ENCODE assay signal across 26 cellular contexts in genomic region chr3:13644341-13645082, GRCh38.
DNase-seq lines count a peak whose midpoint lies in the region; TF ChIP-seq lines count a peak whose summit lies in the region.
"Had no signal": no experiment of that assay in that cellular context is flagged by ENCODE, and none has a peak within 500 bp of the region (broad histone marks: within the 10 kb centered on the region; RNA-seq: fewer than 3 reads in every experiment).

No MANE protein-coding gene starts in this region.

- peak overlapping the region; percentile 37 for H3K9ac ChIP-seq in mesenchymal stem cell (ENCODE audit: low read length)

- H2AFZ ChIP-seq in mesenchymal stem cell (ENCODE audit: low read depth, low read length) = no peak overlapping the region

- no peak overlapping the region for H3K18ac ChIP-seq in mesenchymal stem cell (ENCODE audit: low read depth in 1 of 2, low read length in 2 of 2)

- H3K9me3 ChIP-seq in mesenchymal stem cell (ENCODE audit: control insufficient read depth, low read length) = no peaks in the 10 kb centered on the region
- H3K9me3 ChIP-seq: body of pancreas, colonic mucosa, esophagus muscularis mucosa, heart right ventricle, uterus had no signal

- H3K27ac ChIP-seq in mesenchymal stem cell (ENCODE audit: low read length, poor library complexity, severe bottlenecking) = no peak overlapping the region
- H3K27ac ChIP-seq: body of pancreas, colonic mucosa, esophagus muscularis mucosa, heart right ventricle, uterus, WERI-Rb-1 had no signal

- no peak overlapping the region for H3K27ac Mint-ChIP-seq in activated T-helper 2 cell treated with anti-CD3 and anti-CD28 coated beads, Interferon-gamma antibody, Interleukin-2, Interleukin-4, amounts not matched to agents 10 μg/mL and 5 μg/mL and 100 μg/mL, durations not matched to agents 14 hours and 24 hours and 36 hours
- H3K27ac Mint-ChIP-seq: activated CD4-positive, alpha-beta T cell treated with anti-CD3 and anti-CD28 coated beads, Interleukin-2, amount 10 ng/mL, durations not matched to agents 24 days and 14 days; activated CD8-positive, alpha-beta memory T cell treated with anti-CD3 and anti-CD28 coated beads, Interleukin-2, amount 10 ng/mL, durations not matched to agents 7 days and 5 days; activated naive CD4-positive, alpha-beta T cell treated with anti-CD3 and anti-CD28 coated beads, Interleukin-2, amount 50 U/mL, for 24 hours; activated T-helper 1 cell treated with anti-CD3 and anti-CD28 coated beads, Interleukin-12 subunit alpha, Interleukin-12 subunit beta, Interleukin-2, Interleukin-4 antibody, amounts not matched to agents 30 ng/mL and 10 ng/mL and 1 ng/mL, durations not matched to agents 14 hours and 24 hours and 36 hours; effector memory CD8-positive, alpha-beta T cell had no signal

- intact Hi-C loops in activated T-helper 2 cell treated with anti-CD3 and anti-CD28 coated beads, Interferon-gamma antibody, Interleukin-2, Interleukin-4, amounts not matched to agents 10 μg/mL and 5 μg/mL and 100 μg/mL, durations not matched to agents 14 hours and 24 hours and 36 hours (cut with micrococcal nuclease) = no loop called here

- H2BK120ac ChIP-seq in mesenchymal stem cell (ENCODE audit: low read depth, low read length) = no peak overlapping the region

- peaks cover 9% of the 10 kb centered on the region for H3K4me1 ChIP-seq in mesenchymal stem cell (ENCODE audit: control insufficient read depth, insufficient read depth, low read depth, low read length)

- H3K4me3 Mint-ChIP-seq in activated T-helper 2 cell treated with anti-CD3 and anti-CD28 coated beads, Interferon-gamma antibody, Interleukin-2, Interleukin-4, amounts not matched to agents 10 μg/mL and 5 μg/mL and 100 μg/mL, durations not matched to agents 14 hours and 24 hours and 36 hours (ENCODE audit: low read depth) = no peak overlapping the region
- H3K4me3 Mint-ChIP-seq: activated CD4-positive, alpha-beta T cell treated with anti-CD3 and anti-CD28 coated beads, Interleukin-2, amount 10 ng/mL, durations not matched to agents 24 days and 14 days; activated CD8-positive, alpha-beta memory T cell treated with anti-CD3 and anti-CD28 coated beads, Interleukin-2, amount 10 ng/mL, durations not matched to agents 7 days and 5 days; activated naive CD4-positive, alpha-beta T cell treated with anti-CD3 and anti-CD28 coated beads, Interleukin-2, amount 50 U/mL, for 24 hours; activated T-helper 1 cell treated with anti-CD3 and anti-CD28 coated beads, Interleukin-12 subunit alpha, Interleukin-12 subunit beta, Interleukin-2, Interleukin-4 antibody, amounts not matched to agents 30 ng/mL and 10 ng/mL and 1 ng/mL, durations not matched to agents 14 hours and 24 hours and 36 hours; effector memory CD8-positive, alpha-beta T cell had no signal

- H2BK12ac ChIP-seq in mesenchymal stem cell (ENCODE audit: low read length in 2 of 2) = no peak overlapping the region

- H3K4me2 ChIP-seq in mesenchymal stem cell (ENCODE audit: low read length, poor library complexity, severe bottlenecking) = no peak overlapping the region

- no peak overlapping the region for H3K23ac ChIP-seq in mesenchymal stem cell (ENCODE audit: low read length in 2 of 2)

- H3K36me3 Mint-ChIP-seq in activated T-helper 2 cell treated with anti-CD3 and anti-CD28 coated beads, Interferon-gamma antibody, Interleukin-2, Interleukin-4, amounts not matched to agents 10 μg/mL and 5 μg/mL and 100 μg/mL, durations not matched to agents 14 hours and 24 hours and 36 hours (ENCODE audit: low read depth) = no peaks in the 10 kb centered on the region
- H3K36me3 Mint-ChIP-seq: activated CD8-positive, alpha-beta memory T cell treated with anti-CD3 and anti-CD28 coated beads, Interleukin-2, amount 10 ng/mL, durations not matched to agents 7 days and 5 days; activated naive CD4-positive, alpha-beta T cell treated with anti-CD3 and anti-CD28 coated beads, Interleukin-2, amount 50 U/mL, for 24 hours; naive B cell had no signal

- H3K14ac ChIP-seq in mesenchymal stem cell (ENCODE audit: low read length in 2 of 2) = no peak overlapping the region

- H3K4me3 ChIP-seq in AG10803 (ENCODE audit: low read length) (no peak overlapping the region), choroid plexus epithelial cell (ENCODE audit: low read depth, low read length) (no peak overlapping the region), mesenchymal stem cell (ENCODE audit: insufficient read depth in 1 of 2, low read depth in 1 of 2, low read length in 2 of 2) (no peak overlapping the region)
- H3K4me3 ChIP-seq: body of pancreas, colonic mucosa, esophagus muscularis mucosa, heart right ventricle, uterus had no signal

- TF ChIP-seq CTCF in AG10803 (conservative IDR thresholded peaks at IDR 0.05; ENCODE audit: low read length) = no peak
- no peak for TF ChIP-seq CTCF in choroid plexus epithelial cell (conservative IDR thresholded peaks at IDR 0.05; ENCODE audit: low read depth, low read length)

- peaks cover 0 to 10% of the 10 kb centered on the region in 2 experiments for H3K36me3 ChIP-seq in mesenchymal stem cell (ENCODE audit: control insufficient read depth in 1 of 2, insufficient read depth in 2 of 2, low read depth in 1 of 2, low read length in 2 of 2)
- H3K36me3 ChIP-seq: colonic mucosa, esophagus muscularis mucosa, heart right ventricle, uterus, WERI-Rb-1 had no signal

- no peak overlapping the region for H4K8ac ChIP-seq in mesenchymal stem cell (ENCODE audit: low read length)

- H3K4ac ChIP-seq in mesenchymal stem cell (ENCODE audit: low read depth in 1 of 2, low read length in 2 of 2) = no peak overlapping the region

- H3K27me3 Mint-ChIP-seq in activated T-helper 2 cell treated with anti-CD3 and anti-CD28 coated beads, Interferon-gamma antibody, Interleukin-2, Interleukin-4, amounts not matched to agents 10 μg/mL and 5 μg/mL and 100 μg/mL, durations not matched to agents 14 hours and 24 hours and 36 hours (ENCODE audit: low read depth) = peaks cover 21% of the 10 kb centered on the region

- no peaks in the 10 kb centered on the region for H3K4me1 Mint-ChIP-seq in activated T-helper 2 cell treated with anti-CD3 and anti-CD28 coated beads, Interferon-gamma antibody, Interleukin-2, Interleukin-4, amounts not matched to agents 10 μg/mL and 5 μg/mL and 100 μg/mL, durations not matched to agents 14 hours and 24 hours and 36 hours (ENCODE audit: low read depth)

- no peak overlapping the region for H2AK5ac ChIP-seq in mesenchymal stem cell (ENCODE audit: low read length, severe bottlenecking)

- WGBS in mesenchymal stem cell = 96% methylated on average over 4 of the region's 4 CpGs

- no peak overlapping the region for H2BK5ac ChIP-seq in mesenchymal stem cell (ENCODE audit: low read depth, low read length, poor library complexity, severe bottlenecking)

- H4K91ac ChIP-seq in mesenchymal stem cell (ENCODE audit: low read length) = peak overlapping the region; percentile 32

- DNase-seq in AG10803 (ENCODE audit: low read depth) = peak; percentile 63
- peak; percentile 75 for DNase-seq in M059J (ENCODE audit: low read depth)
- peak; percentile 52 for DNase-seq in choroid plexus epithelial cell (ENCODE audit: low read depth)
- DNase-seq in mesenchymal stem cell = no peak
- DNase-seq in NCI-H2196 treated with DMSO at 0.1 percent for 48 hours (lab: John Stamatoyannopoulos, UW; ENCODE audit: unreplicated experiment) = no peak
- DNase-seq in activated T-helper 2 cell treated with anti-CD3 and anti-CD28 coated beads, Interferon-gamma antibody, Interleukin-2, Interleukin-4, amounts not matched to agents 10 μg/mL and 5 μg/mL and 100 μg/mL, durations not matched to agents 14 hours and 24 hours and 36 hours (ENCODE audit: low spot score) = no peak
- DNase-seq in islet precursor cell = no peak
- no peak for DNase-seq in T1000 (lab: John Stamatoyannopoulos, UW)
- DNase-seq: activated CD4-positive, alpha-beta T cell treated with anti-CD3 and anti-CD28 coated beads, Interleukin-2, amount 10 ng/mL, durations not matched to agents 24 days and 14 days; activated CD8-positive, alpha-beta memory T cell treated with anti-CD3 and anti-CD28 coated beads, Interleukin-2, amount 10 ng/mL, durations not matched to agents 7 days and 5 days; body of pancreas; colonic mucosa; effector memory CD8-positive, alpha-beta T cell; heart right ventricle; left colon; naive B cell; NCI-H1105; NCI-H2029; NCI-H82; nucleus accumbens; substantia nigra; uterus; WERI-Rb-1 had no signal

- no peaks in the 10 kb centered on the region for H3K79me1 ChIP-seq in mesenchymal stem cell (replicated peaks; ENCODE audit: low read length, poor library complexity, severe bottlenecking)

- peaks cover 0 to 27% of the 10 kb centered on the region in 2 experiments for H3K27me3 ChIP-seq in mesenchymal stem cell (ENCODE audit: control insufficient read depth in 1 of 2, insufficient read depth in 1 of 2, low read length in 2 of 2)
- H3K27me3 ChIP-seq: colonic mucosa, uterus had no signal

- H3K9me3 Mint-ChIP-seq in activated T-helper 2 cell treated with anti-CD3 and anti-CD28 coated beads, Interferon-gamma antibody, Interleukin-2, Interleukin-4, amounts not matched to agents 10 μg/mL and 5 μg/mL and 100 μg/mL, durations not matched to agents 14 hours and 24 hours and 36 hours = no peaks in the 10 kb centered on the region
- H3K9me3 Mint-ChIP-seq: activated CD4-positive, alpha-beta T cell treated with anti-CD3 and anti-CD28 coated beads, Interleukin-2, amount 10 ng/mL, durations not matched to agents 24 days and 14 days; activated naive CD4-positive, alpha-beta T cell treated with anti-CD3 and anti-CD28 coated beads, Interleukin-2, amount 50 U/mL, for 24 hours; activated T-helper 1 cell treated with anti-CD3 and anti-CD28 coated beads, Interleukin-12 subunit alpha, Interleukin-12 subunit beta, Interleukin-2, Interleukin-4 antibody, amounts not matched to agents 30 ng/mL and 10 ng/mL and 1 ng/mL, durations not matched to agents 14 hours and 24 hours and 36 hours; effector memory CD8-positive, alpha-beta T cell; naive B cell had no signal

- no peak overlapping the region for H2BK15ac ChIP-seq in mesenchymal stem cell (ENCODE audit: low read depth, poor library complexity, severe bottlenecking)

Comparison
In these comparisons a context has a peak if more than half of its experiments do, and no peak if none do; other contexts are left out.
1. DNase-seq: peak in AG10803 (single experiment), M059J (single experiment) and choroid plexus epithelial cell (single experiment); none in mesenchymal stem cell (single experiment), NCI-H2196 treated with DMSO at 0.1 percent for 48 hours (single experiment), activated T-helper 2 cell treated with anti-CD3 and anti-CD28 coated beads, Interferon-gamma antibody, Interleukin-2, Interleukin-4, amounts not matched to agents 10 μg/mL and 5 μg/mL and 100 μg/mL, durations not matched to agents 14 hours and 24 hours and 36 hours (single experiment), islet precursor cell (single experiment) and T1000 (single experiment).